In the genomic region with DNA sequence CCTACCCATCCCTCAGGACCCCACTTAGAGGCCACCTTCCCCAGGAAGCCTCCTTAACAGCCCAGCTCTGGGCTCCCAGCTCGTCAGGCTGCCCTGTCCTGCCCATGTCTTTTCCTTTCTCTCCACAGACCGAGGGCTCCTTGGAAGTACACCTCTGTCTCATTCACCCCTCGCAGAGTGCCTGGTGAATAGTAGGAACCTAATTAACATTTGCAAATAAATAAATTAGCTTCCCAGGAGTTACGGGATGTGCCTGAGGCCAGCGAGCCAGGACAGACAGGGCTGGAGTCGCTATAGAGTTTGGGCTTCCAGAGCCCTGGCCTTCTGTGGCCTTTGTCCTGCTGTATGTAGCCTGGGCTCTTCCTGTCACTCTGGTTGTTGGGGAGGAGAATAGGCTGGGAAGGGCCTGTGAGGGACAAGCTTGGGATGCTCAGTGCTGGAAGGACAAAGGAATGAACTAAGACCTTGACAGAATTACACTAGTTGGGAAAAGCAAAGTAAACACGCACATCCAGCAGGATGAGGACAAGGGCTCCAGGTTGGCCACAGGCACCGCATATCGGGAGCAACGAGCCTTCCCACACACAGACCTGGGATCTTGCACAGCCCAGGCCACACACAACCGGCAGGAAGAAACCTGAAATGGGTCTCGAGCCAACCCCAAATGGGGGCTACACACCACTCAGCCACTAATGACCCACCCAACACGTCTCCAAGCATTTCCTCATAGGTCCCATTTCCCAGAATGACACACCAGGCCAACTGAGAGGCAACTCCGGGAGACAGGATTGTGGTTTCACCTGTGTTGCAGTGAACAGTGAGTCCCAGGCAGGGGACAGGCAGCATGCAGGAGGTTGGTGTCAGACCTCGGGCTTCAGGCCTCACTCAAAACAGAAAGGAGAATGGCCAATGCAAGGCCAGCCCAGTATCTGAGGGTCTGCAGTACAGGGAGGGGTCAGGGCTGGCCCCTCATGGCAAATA, we compare ENCODE assay signal across 1 cellular context.
TF ChIP-seq lines count a peak whose summit lies in the region.

No MANE protein-coding gene starts in this region.

TF ChIP-seq in GM23338, 12 proteins besides CTCF, POLR2A, EP300 and RAD21 (continued from another document):
- no peak for TF ChIP-seq ZNF114 (CRISPR knock-in tag; IDR thresholded peaks at IDR 0.05)
- TF ChIP-seq, protein P1, sequence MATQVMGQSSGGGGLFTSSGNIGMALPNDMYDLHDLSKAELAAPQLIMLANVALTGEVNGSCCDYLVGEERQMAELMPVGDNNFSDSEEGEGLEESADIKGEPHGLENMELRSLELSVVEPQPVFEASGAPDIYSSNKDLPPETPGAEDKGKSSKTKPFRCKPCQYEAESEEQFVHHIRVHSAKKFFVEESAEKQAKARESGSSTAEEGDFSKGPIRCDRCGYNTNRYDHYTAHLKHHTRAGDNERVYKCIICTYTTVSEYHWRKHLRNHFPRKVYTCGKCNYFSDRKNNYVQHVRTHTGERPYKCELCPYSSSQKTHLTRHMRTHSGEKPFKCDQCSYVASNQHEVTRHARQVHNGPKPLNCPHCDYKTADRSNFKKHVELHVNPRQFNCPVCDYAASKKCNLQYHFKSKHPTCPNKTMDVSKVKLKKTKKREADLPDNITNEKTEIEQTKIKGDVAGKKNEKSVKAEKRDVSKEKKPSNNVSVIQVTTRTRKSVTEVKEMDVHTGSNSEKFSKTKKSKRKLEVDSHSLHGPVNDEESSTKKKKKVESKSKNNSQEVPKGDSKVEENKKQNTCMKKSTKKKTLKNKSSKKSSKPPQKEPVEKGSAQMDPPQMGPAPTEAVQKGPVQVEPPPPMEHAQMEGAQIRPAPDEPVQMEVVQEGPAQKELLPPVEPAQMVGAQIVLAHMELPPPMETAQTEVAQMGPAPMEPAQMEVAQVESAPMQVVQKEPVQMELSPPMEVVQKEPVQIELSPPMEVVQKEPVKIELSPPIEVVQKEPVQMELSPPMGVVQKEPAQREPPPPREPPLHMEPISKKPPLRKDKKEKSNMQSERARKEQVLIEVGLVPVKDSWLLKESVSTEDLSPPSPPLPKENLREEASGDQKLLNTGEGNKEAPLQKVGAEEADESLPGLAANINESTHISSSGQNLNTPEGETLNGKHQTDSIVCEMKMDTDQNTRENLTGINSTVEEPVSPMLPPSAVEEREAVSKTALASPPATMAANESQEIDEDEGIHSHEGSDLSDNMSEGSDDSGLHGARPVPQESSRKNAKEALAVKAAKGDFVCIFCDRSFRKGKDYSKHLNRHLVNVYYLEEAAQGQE (IDR thresholded peaks at IDR 0.05; ENCODE audit: unreplicated experiment): no peak
- no peak for TF ChIP-seq JUNB (IDR thresholded peaks at IDR 0.05; ENCODE audit: unreplicated experiment)
- TF ChIP-seq NANOG (IDR thresholded peaks at IDR 0.05; ENCODE audit: borderline replicate concordance): no peak
- TF ChIP-seq CREB1 (CRISPR knock-in tag; IDR thresholded peaks at IDR 0.05; ENCODE audit: low read depth): no peak
- no peak for TF ChIP-seq EZH2phosphoT487 (IDR thresholded peaks at IDR 0.05; ENCODE audit: unreplicated experiment)
- TF ChIP-seq ZNF331 (CRISPR knock-in tag; IDR thresholded peaks at IDR 0.05; ENCODE audit: low read depth): no peak
- TF ChIP-seq POLR2AphosphoS5 (IDR thresholded peaks at IDR 0.05; ENCODE audit: low read depth): no peak
- TF ChIP-seq EZH2 (IDR thresholded peaks at IDR 0.05; ENCODE audit: low read depth, unreplicated experiment): no peak
- TF ChIP-seq, protein P2, sequence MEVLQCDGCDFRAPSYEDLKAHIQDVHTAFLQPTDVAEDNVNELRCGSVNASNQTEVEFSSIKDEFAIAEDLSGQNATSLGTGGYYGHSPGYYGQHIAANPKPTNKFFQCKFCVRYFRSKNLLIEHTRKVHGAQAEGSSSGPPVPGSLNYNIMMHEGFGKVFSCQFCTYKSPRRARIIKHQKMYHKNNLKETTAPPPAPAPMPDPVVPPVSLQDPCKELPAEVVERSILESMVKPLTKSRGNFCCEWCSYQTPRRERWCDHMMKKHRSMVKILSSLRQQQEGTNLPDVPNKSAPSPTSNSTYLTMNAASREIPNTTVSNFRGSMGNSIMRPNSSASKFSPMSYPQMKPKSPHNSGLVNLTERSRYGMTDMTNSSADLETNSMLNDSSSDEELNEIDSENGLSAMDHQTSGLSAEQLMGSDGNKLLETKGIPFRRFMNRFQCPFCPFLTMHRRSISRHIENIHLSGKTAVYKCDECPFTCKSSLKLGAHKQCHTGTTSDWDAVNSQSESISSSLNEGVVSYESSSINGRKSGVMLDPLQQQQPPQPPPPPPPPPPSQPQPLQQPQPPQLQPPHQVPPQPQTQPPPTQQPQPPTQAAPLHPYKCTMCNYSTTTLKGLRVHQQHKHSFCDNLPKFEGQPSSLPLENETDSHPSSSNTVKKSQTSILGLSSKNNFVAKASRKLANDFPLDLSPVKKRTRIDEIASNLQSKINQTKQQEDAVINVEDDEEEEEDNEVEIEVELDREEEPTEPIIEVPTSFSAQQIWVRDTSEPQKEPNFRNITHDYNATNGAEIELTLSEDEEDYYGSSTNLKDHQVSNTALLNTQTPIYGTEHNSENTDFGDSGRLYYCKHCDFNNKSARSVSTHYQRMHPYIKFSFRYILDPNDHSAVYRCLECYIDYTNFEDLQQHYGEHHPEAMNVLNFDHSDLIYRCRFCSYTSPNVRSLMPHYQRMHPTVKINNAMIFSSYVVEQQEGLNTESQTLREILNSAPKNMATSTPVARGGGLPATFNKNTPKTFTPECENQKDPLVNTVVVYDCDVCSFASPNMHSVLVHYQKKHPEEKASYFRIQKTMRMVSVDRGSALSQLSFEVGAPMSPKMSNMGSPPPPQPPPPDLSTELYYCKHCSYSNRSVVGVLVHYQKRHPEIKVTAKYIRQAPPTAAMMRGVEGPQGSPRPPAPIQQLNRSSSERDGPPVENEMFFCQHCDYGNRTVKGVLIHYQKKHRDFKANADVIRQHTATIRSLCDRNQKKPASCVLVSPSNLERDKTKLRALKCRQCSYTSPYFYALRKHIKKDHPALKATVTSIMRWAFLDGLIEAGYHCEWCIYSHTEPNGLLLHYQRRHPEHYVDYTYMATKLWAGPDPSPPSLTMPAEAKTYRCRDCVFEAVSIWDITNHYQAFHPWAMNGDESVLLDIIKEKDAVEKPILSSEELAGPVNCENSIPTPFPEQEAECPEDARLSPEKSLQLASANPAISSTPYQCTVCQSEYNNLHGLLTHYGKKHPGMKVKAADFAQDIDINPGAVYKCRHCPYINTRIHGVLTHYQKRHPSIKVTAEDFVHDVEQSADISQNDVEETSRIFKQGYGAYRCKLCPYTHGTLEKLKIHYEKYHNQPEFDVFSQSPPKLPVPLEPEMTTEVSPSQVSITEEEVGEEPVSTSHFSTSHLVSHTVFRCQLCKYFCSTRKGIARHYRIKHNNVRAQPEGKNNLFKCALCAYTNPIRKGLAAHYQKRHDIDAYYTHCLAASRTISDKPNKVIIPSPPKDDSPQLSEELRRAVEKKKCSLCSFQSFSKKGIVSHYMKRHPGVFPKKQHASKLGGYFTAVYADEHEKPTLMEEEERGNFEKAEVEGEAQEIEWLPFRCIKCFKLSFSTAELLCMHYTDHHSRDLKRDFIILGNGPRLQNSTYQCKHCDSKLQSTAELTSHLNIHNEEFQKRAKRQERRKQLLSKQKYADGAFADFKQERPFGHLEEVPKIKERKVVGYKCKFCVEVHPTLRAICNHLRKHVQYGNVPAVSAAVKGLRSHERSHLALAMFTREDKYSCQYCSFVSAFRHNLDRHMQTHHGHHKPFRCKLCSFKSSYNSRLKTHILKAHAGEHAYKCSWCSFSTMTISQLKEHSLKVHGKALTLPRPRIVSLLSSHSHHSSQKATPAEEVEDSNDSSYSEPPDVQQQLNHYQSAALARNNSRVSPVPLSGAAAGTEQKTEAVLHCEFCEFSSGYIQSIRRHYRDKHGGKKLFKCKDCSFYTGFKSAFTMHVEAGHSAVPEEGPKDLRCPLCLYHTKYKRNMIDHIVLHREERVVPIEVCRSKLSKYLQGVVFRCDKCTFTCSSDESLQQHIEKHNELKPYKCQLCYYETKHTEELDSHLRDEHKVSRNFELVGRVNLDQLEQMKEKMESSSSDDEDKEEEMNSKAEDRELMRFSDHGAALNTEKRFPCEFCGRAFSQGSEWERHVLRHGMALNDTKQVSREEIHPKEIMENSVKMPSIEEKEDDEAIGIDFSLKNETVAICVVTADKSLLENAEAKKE (CRISPR knock-in tag; IDR thresholded peaks at IDR 0.05): no peak
- no peak for TF ChIP-seq STAT1 (IDR thresholded peaks at IDR 0.05; ENCODE audit: unreplicated experiment)
TF ChIP-seq in GM23338: peak in this region for 0.
